In the genomic region with DNA sequence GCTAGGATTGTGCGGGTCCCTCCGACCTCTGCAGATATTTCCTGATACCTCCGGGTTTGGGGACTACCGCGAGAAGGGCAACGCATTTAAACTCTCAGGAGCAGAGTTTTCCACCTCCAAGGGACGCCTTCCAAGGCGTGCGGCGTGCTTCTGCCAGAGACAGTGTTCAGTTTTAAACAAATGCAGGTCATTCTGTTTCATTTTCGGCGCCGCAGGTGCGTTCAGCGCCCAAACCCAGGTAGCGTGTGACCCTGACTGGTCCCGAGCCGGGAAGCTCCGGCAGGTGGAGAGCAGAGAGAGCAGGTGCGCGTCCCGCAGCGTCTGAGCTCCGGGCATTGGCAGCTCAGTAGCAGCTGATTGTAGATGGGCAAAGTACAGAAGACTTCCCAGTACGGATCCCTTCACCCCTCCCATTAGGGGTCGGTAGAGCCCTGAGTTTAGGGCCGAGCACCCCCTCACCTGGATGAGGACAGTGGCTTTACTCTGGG, we compare ENCODE assay signal across 8 cellular contexts.
DNase-seq lines count a peak whose midpoint lies in the region; ATAC-seq and TF ChIP-seq lines count a peak whose summit lies in the region.

No MANE protein-coding gene starts in this region.

- DNase-seq in ACHN (peak; percentile 22), HK-2 (ENCODE audit: unreplicated experiment) (no peak)
- DNase-seq in central memory CD8-positive, alpha-beta T cell (ENCODE audit: low spot score in 2 of 2) = no peak
- DNase-seq in effector CD8-positive, alpha-beta T cell (lab: John Stamatoyannopoulos, UW) = no peak

- H3K27ac Mint-ChIP-seq in central memory CD8-positive, alpha-beta T cell (ENCODE audit: low read depth) = no peak overlapping the region

- H3K4me3 Mint-ChIP-seq in central memory CD8-positive, alpha-beta T cell = peak overlapping the region; percentile 42

- H3K4me1 ChIP-seq in KMS-11 (ENCODE audit: low read depth, poor library complexity, severe bottlenecking) = peaks cover 47% of the 10 kb centered on the region
- H3K4me1 ChIP-seq in muscle layer of duodenum (ENCODE audit: control insufficient read depth in 1 of 2, insufficient read depth in 2 of 2, low read length in 2 of 2) = peaks cover 0 to 53% of the 10 kb centered on the region in 2 donors

- no peak for TF ChIP-seq CTCF in KMS-11 (conservative IDR thresholded peaks at IDR 0.05; ENCODE audit: low read depth, low read length)

- H3K9me3 Mint-ChIP-seq in central memory CD8-positive, alpha-beta T cell = no peaks in the 10 kb centered on the region

- ATAC-seq in central memory CD8-positive, alpha-beta T cell (replicated peaks; ENCODE audit: extremely low read depth, poor library complexity, severe bottlenecking) = no peak
- ATAC-seq in GM21737 (IDR thresholded peaks at IDR 0.05; ENCODE audit: unreplicated experiment) (no peak), HG03460 (IDR thresholded peaks at IDR 0.05; ENCODE audit: unreplicated experiment) (no peak)

- H2AFZ ChIP-seq in KMS-11 (ENCODE audit: low read depth) = peak overlapping the region; percentile 71; the same call in 1 of the 2 replicates

- peaks cover 4% of the 10 kb centered on the region; the same call in 1 of the 2 replicates for H3K27me3 ChIP-seq in KMS-11 (ENCODE audit: insufficient read depth, low read depth)
- H3K27me3 ChIP-seq in muscle layer of duodenum (ENCODE audit: low read depth, low read length) = peaks cover 59% of the 10 kb centered on the region

- H3K36me3 ChIP-seq in KMS-11 (ENCODE audit: insufficient read depth) (no peaks in the 10 kb centered on the region), muscle layer of duodenum (ENCODE audit: control insufficient read depth in 1 of 2, insufficient read depth in 2 of 2, low read length in 2 of 2) (no peaks in the 10 kb centered on the region)

- peak overlapping the region; percentile 86 for H3K4me2 ChIP-seq in KMS-11

- H3K4me1 Mint-ChIP-seq in central memory CD8-positive, alpha-beta T cell = peaks cover 14% of the 10 kb centered on the region

- peaks cover 94% of the 10 kb centered on the region for H3K27me3 Mint-ChIP-seq in central memory CD8-positive, alpha-beta T cell

- no peaks in the 10 kb centered on the region for H3K79me2 ChIP-seq in KMS-11 (ENCODE audit: insufficient read depth, low read depth)

- H3K9ac ChIP-seq in KMS-11 = no peak overlapping the region; the same call in 1 of the 2 replicates

- H3K9me3 ChIP-seq in muscle layer of duodenum (ENCODE audit: control insufficient read depth in 1 of 2, low read length in 2 of 2) = no peaks in the 10 kb centered on the region

- H3K4me3 ChIP-seq in KMS-11 (IDR thresholded peaks at IDR 0.05; ENCODE audit: insufficient read depth, low read depth, low read length) (no peak overlapping the region), muscle layer of duodenum (ENCODE audit: low read depth in 1 of 2, low read length in 2 of 2) (peak overlapping the region; percentile 60 to 70)

- H4K20me1 ChIP-seq in KMS-11 (ENCODE audit: insufficient read depth) = no peaks in the 10 kb centered on the region

- peaks cover 3% of the 10 kb centered on the region for H3K36me3 Mint-ChIP-seq in central memory CD8-positive, alpha-beta T cell (ENCODE audit: insufficient read depth)

- H3K27ac ChIP-seq in KMS-11 (no peak overlapping the region), muscle layer of duodenum (ENCODE audit: low read length) (no peak overlapping the region)

- in situ Hi-C loops in ACHN (cut with HindIII; ENCODE audit: low pct_ligation_motif_present, low pct_unique_long_range_greater_than_20kb, low sequenced_read_pairs) = no loop called here
